Comparison of ENCODE assay signal across 1 cellular context in the genomic region with DNA sequence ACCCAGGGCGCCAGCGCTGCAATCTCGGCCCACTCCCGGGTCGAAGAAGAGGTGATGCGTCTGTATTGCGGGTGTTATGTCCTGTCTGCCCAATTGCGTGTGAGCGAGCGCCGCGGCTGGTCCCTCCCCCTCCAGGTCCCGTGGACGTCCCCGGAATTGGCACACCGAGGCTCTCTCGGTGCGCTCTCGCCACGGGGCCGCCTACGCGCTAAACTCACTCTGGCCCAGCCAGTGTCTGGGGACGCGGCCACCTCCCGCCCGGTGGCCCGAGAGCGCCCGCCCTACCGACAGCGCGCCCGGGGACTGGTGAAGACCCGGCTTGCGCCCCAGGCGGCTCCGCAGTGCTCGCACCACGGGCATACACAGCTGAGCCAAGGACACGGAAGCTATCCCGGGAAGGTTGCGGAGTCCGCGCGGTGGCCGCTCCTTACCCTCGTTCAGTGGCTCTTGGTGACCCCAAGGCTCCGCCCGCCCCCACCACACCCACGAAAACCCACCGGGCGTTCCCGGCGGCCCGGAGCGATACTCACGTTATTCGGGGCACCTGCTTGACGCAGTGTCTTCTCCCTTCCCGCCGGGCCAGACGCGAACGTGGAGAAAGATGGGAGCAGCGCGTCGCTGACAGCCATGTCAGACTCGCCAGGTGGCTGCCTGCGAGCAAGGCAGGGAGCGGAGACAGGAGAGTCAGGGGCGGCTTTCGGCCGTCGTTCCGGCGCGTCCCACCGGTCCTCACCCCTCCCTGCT.
A peak's percentile ranks its signal among the peaks of the same experiment; 100 is the strongest.
TF ChIP-seq lines count a peak whose summit lies in the region.

No MANE protein-coding gene starts in this region.

TF ChIP-seq in IMR-90, 13 proteins besides CTCF, POLR2A, EP300 and RAD21:
- TF ChIP-seq BHLHE40 (IDR thresholded peaks at IDR 0.05; ENCODE audit: low read depth, low read length) (peak; percentile 67), MAZ (IDR thresholded peaks at IDR 0.05; ENCODE audit: borderline replicate concordance, low read depth, low read length) (peak; percentile 44; the same call in 1 of the 2 replicates), CHD1 (IDR thresholded peaks at IDR 0.05; ENCODE audit: low read depth, low read length) (0 out of 2 replicates have a peak, but pooled peaks have one; percentile 98), MAFK (IDR thresholded peaks at IDR 0.05; ENCODE audit: low read depth, low read length) (no peak), CEBPB (IDR thresholded peaks at IDR 0.05; ENCODE audit: low read depth, low read length) (peak; percentile 15; the same call in 1 of the 2 replicates)
